ENCODE assay signal across 24 cellular contexts in genomic region chr2:73961274-73961673, GRCh38. TPM values are rescaled to one million over a fixed set of nuclear protein-coding genes. Genes with fewer than 3 reads are reported as not detected.
DNase-seq lines count a peak whose midpoint lies in the region; ATAC-seq and TF ChIP-seq lines count a peak whose summit lies in the region.
"Had no signal": no experiment of that assay in that cellular context is flagged by ENCODE, and none has a peak within 500 bp of the region (broad histone marks: within the 10 kb centered on the region; RNA-seq: fewer than 3 reads in every experiment).

No MANE protein-coding gene starts in this region.

- H3K27me3 ChIP-seq in CD8-positive, alpha-beta T cell (ENCODE audit: insufficient read depth, low read length), result no peaks in the 10 kb centered on the region
- no peaks in the 10 kb centered on the region for H3K27me3 ChIP-seq in testis
- H3K27me3 ChIP-seq: BE2C, BLaER1 had no signal

- POLR2A ChIA-PET in activated CD8-positive, alpha-beta T cell treated with anti-CD3 and anti-CD28 coated beads, Interleukin-2, amount 10 ng/mL, durations not matched to agents 7 days and 5 days (lab: Charles Lee), result no interaction called here
- POLR2A ChIA-PET in activated CD8-positive, alpha-beta T cell treated with anti-CD3 and anti-CD28 coated beads for 36 hours (lab: Charles Lee), result no interaction called here
- POLR2A ChIA-PET in CD8-positive, alpha-beta T cell (lab: Charles Lee), result interaction anchor here (0.7 kb wide), 1 partner anchor 128 kb away, joined by 5 read pairs; no protein-coding TSS in a partner anchor

- no peak overlapping the region for H3K4me3 ChIP-seq in CD8-positive, alpha-beta T cell (ENCODE audit: low read depth, low read length)
- H3K4me3 ChIP-seq in testis, result no peak overlapping the region
- H3K4me3 ChIP-seq: A549, BLaER1, GM12878 had no signal

- H3K27me3 Mint-ChIP-seq in activated CD8-positive, alpha-beta T cell treated with anti-CD3 and anti-CD28 coated beads, Interleukin-2, amount 10 ng/mL, durations not matched to agents 7 days and 5 days (ENCODE audit: low read depth), result no peaks in the 10 kb centered on the region
- no peaks in the 10 kb centered on the region for H3K27me3 Mint-ChIP-seq in activated CD8-positive, alpha-beta T cell treated with anti-CD3 and anti-CD28 coated beads for 36 hours
- H3K27me3 Mint-ChIP-seq in CD8-positive, alpha-beta T cell (ENCODE audit: low read depth), result no peaks in the 10 kb centered on the region
- no peaks in the 10 kb centered on the region for H3K27me3 Mint-ChIP-seq in dendritic cell treated with granulocyte-macrophage colony-stimulating factor and Interleukin-4, amounts not matched to agents 40 ng/mL and 50 ng/mL, for 4 days
- no peaks in the 10 kb centered on the region for H3K27me3 Mint-ChIP-seq in T-helper 17 cell
- H3K27me3 Mint-ChIP-seq: CD4-positive, alpha-beta memory T cell; CD4-positive, CD25-positive, alpha-beta regulatory T cell had no signal

- no peak overlapping the region for H3K27ac ChIP-seq in CD8-positive, alpha-beta T cell (ENCODE audit: low read depth, low read length)
- no peak overlapping the region for H3K27ac ChIP-seq in testis
- H3K27ac ChIP-seq: A549, BLaER1 had no signal

- peaks cover 25% of the 10 kb centered on the region for H3K4me1 Mint-ChIP-seq in activated CD8-positive, alpha-beta T cell treated with anti-CD3 and anti-CD28 coated beads, Interleukin-2, amount 10 ng/mL, durations not matched to agents 7 days and 5 days (ENCODE audit: low read depth)
- H3K4me1 Mint-ChIP-seq in activated CD8-positive, alpha-beta T cell treated with anti-CD3 and anti-CD28 coated beads for 36 hours (ENCODE audit: low read depth), result peaks cover 50% of the 10 kb centered on the region
- H3K4me1 Mint-ChIP-seq in CD8-positive, alpha-beta T cell (ENCODE audit: low read depth), result peaks cover 30% of the 10 kb centered on the region
- peaks cover 55% of the 10 kb centered on the region for H3K4me1 Mint-ChIP-seq in dendritic cell treated with granulocyte-macrophage colony-stimulating factor and Interleukin-4, amounts not matched to agents 40 ng/mL and 50 ng/mL, for 4 days (ENCODE audit: low read depth)
- H3K4me1 Mint-ChIP-seq in T-helper 17 cell, result peaks cover 17% of the 10 kb centered on the region

- CTCF ChIA-PET in activated CD8-positive, alpha-beta T cell treated with anti-CD3 and anti-CD28 coated beads, Interleukin-2, amount 10 ng/mL, durations not matched to agents 7 days and 5 days (lab: Charles Lee), result no interaction called here
- CTCF ChIA-PET in activated CD8-positive, alpha-beta T cell treated with anti-CD3 and anti-CD28 coated beads for 36 hours (lab: Charles Lee), result no interaction called here
- CTCF ChIA-PET in CD8-positive, alpha-beta T cell (lab: Charles Lee), result no interaction called here

- WGBS in testis, 2 donors, result 63 to 75% methylated on average over 4 of the region's 4 CpGs

- H3K4me3 Mint-ChIP-seq in activated CD8-positive, alpha-beta T cell treated with anti-CD3 and anti-CD28 coated beads, Interleukin-2, amount 10 ng/mL, durations not matched to agents 7 days and 5 days, result no peak overlapping the region
- no peak overlapping the region for H3K4me3 Mint-ChIP-seq in activated CD8-positive, alpha-beta T cell treated with anti-CD3 and anti-CD28 coated beads for 36 hours
- no peak overlapping the region for H3K4me3 Mint-ChIP-seq in CD8-positive, alpha-beta T cell
- no peak overlapping the region for H3K4me3 Mint-ChIP-seq in dendritic cell treated with granulocyte-macrophage colony-stimulating factor and Interleukin-4, amounts not matched to agents 40 ng/mL and 50 ng/mL, for 4 days
- no peak overlapping the region for H3K4me3 Mint-ChIP-seq in T-helper 17 cell
- H3K4me3 Mint-ChIP-seq: CD14-positive monocyte; CD4-positive, alpha-beta memory T cell; CD4-positive, CD25-positive, alpha-beta regulatory T cell had no signal

- intact Hi-C loops in activated CD8-positive, alpha-beta T cell treated with anti-CD3 and anti-CD28 coated beads for 36 hours (cut with micrococcal nuclease), result no loop called here
- intact Hi-C loops in CD8-positive, alpha-beta T cell (cut with DNase I, micrococcal nuclease), result no loop called here
- intact Hi-C loops in dendritic cell treated with granulocyte-macrophage colony-stimulating factor and Interleukin-4, amounts not matched to agents 40 ng/mL and 50 ng/mL, for 4 days (cut with micrococcal nuclease), result no loop called here
- intact Hi-C loops in testis (cut with DNase I; ENCODE audit: low total_unique reads), result loop anchor here (10.0 kb wide), 1 partner anchor 144 kb away; no protein-coding TSS in a partner anchor

- ATAC-seq in activated CD8-positive, alpha-beta T cell treated with anti-CD3 and anti-CD28 coated beads, Interleukin-2, amount 10 ng/mL, durations not matched to agents 7 days and 5 days, result no peak
- no peak for ATAC-seq in activated CD8-positive, alpha-beta T cell treated with anti-CD3 and anti-CD28 coated beads for 36 hours
- ATAC-seq in CD8-positive, alpha-beta T cell, result no peak
- no peak for ATAC-seq in T-helper 17 cell
- ATAC-seq: GM12878 had no signal

- peak overlapping the region; percentile 23 for H3K27ac Mint-ChIP-seq in activated CD8-positive, alpha-beta T cell treated with anti-CD3 and anti-CD28 coated beads, Interleukin-2, amount 10 ng/mL, durations not matched to agents 7 days and 5 days
- no peak overlapping the region for H3K27ac Mint-ChIP-seq in activated CD8-positive, alpha-beta T cell treated with anti-CD3 and anti-CD28 coated beads for 36 hours
- H3K27ac Mint-ChIP-seq in CD8-positive, alpha-beta T cell, result peak overlapping the region; percentile 50
- H3K27ac Mint-ChIP-seq in dendritic cell treated with granulocyte-macrophage colony-stimulating factor and Interleukin-4, amounts not matched to agents 40 ng/mL and 50 ng/mL, for 4 days, result peak overlapping the region; percentile 18
- no peak overlapping the region for H3K27ac Mint-ChIP-seq in T-helper 17 cell

- H3K9me3 ChIP-seq in CD8-positive, alpha-beta T cell (ENCODE audit: low read length), result no peaks in the 10 kb centered on the region
- H3K9me3 ChIP-seq in testis (no peaks in the 10 kb centered on the region), T-helper 17 cell (ENCODE audit: control insufficient read depth, low read length, poor library complexity, severe bottlenecking) (no peaks in the 10 kb centered on the region)
- H3K9me3 ChIP-seq: A549, BE2C had no signal

- H3K36me3 Mint-ChIP-seq in activated CD8-positive, alpha-beta T cell treated with anti-CD3 and anti-CD28 coated beads, Interleukin-2, amount 10 ng/mL, durations not matched to agents 7 days and 5 days (ENCODE audit: low read depth), result peaks cover 44% of the 10 kb centered on the region
- H3K36me3 Mint-ChIP-seq in activated CD8-positive, alpha-beta T cell treated with anti-CD3 and anti-CD28 coated beads for 36 hours (ENCODE audit: low read depth), result peaks cover 46% of the 10 kb centered on the region
- H3K36me3 Mint-ChIP-seq in CD8-positive, alpha-beta T cell, result peaks cover 44% of the 10 kb centered on the region
- H3K36me3 Mint-ChIP-seq in dendritic cell treated with granulocyte-macrophage colony-stimulating factor and Interleukin-4, amounts not matched to agents 40 ng/mL and 50 ng/mL, for 4 days (ENCODE audit: low read depth), result peaks cover 74% of the 10 kb centered on the region
- H3K36me3 Mint-ChIP-seq in T-helper 17 cell (ENCODE audit: low read depth), result peaks cover 11% of the 10 kb centered on the region

- peaks cover 7% of the 10 kb centered on the region for H3K4me1 ChIP-seq in CD8-positive, alpha-beta T cell (ENCODE audit: insufficient read depth, low read length)
- H3K4me1 ChIP-seq in testis, result no peaks in the 10 kb centered on the region
- H3K4me1 ChIP-seq: A549, BE2C, BLaER1 had no signal

- no peaks in the 10 kb centered on the region for H3K9me3 Mint-ChIP-seq in activated CD8-positive, alpha-beta T cell treated with anti-CD3 and anti-CD28 coated beads, Interleukin-2, amount 10 ng/mL, durations not matched to agents 7 days and 5 days (ENCODE audit: insufficient read depth)
- peaks cover 10% of the 10 kb centered on the region for H3K9me3 Mint-ChIP-seq in activated CD8-positive, alpha-beta T cell treated with anti-CD3 and anti-CD28 coated beads for 36 hours
- H3K9me3 Mint-ChIP-seq in CD8-positive, alpha-beta T cell, result peaks cover 6% of the 10 kb centered on the region
- H3K9me3 Mint-ChIP-seq in dendritic cell treated with granulocyte-macrophage colony-stimulating factor and Interleukin-4, amounts not matched to agents 40 ng/mL and 50 ng/mL, for 4 days, result peaks cover 10% of the 10 kb centered on the region

- no peak for DNase-seq in activated CD8-positive, alpha-beta T cell treated with anti-CD3 and anti-CD28 coated beads, Interleukin-2, amount 10 ng/mL, durations not matched to agents 7 days and 5 days
- DNase-seq in activated CD8-positive, alpha-beta T cell treated with anti-CD3 and anti-CD28 coated beads for 36 hours, result no peak
- no peak for DNase-seq in CD8-positive, alpha-beta T cell
- DNase-seq in testis (peak; percentile 40), AG08396 (ENCODE audit: low spot score) (no peak), T-helper 17 cell (no peak)
- DNase-seq: BE2C; C1 segment of cervical spinal cord; Caco-2; Calu3; CD4-positive, alpha-beta memory T cell; CD4-positive, CD25-positive, alpha-beta regulatory T cell; DMS 273 treated with DMSO at 0.1 percent for 48 hours; DMS153; DMS53; DMS79; DND-41; EL; GDM1 had no signal

- H3K36me3 ChIP-seq in CD8-positive, alpha-beta T cell (ENCODE audit: insufficient read depth, low read length), result peaks cover 12% of the 10 kb centered on the region
- no peaks in the 10 kb centered on the region for H3K36me3 ChIP-seq in testis (ENCODE audit: low read depth, missing control alignments)
- H3K36me3 ChIP-seq: BE2C had no signal

- no peak for TF ChIP-seq POLR2A in testis (IDR thresholded peaks at IDR 0.05)

- no peak for TF ChIP-seq CTCF in activated CD8-positive, alpha-beta T cell treated with anti-CD3 and anti-CD28 coated beads for 36 hours (IDR thresholded peaks at IDR 0.05)
- no peak for TF ChIP-seq CTCF in CD8-positive, alpha-beta T cell (IDR thresholded peaks at IDR 0.05)
- TF ChIP-seq CTCF in testis (IDR thresholded peaks at IDR 0.05), result no peak

RNA-seq across cellular contexts. Expression of gene TET3, which starts 23.4 kb away (rescaled TPM):
- 10 to 100 TPM; 20.4 to 20.9 TPM for total RNA-seq in activated CD8-positive, alpha-beta T cell treated with anti-CD3 and anti-CD28 coated beads, Interleukin-2, amount 10 ng/mL, durations not matched to agents 7 days and 5 days
- 10 to 100 TPM; 15.5 to 16.4 TPM for total RNA-seq in activated CD8-positive, alpha-beta T cell treated with anti-CD3 and anti-CD28 coated beads for 36 hours
- total RNA-seq in CD8-positive, alpha-beta T cell, result 10 to 100 TPM; 25.4 to 26.2 TPM
- total RNA-seq in testis, result 10 to 100 TPM in 1 of 2 donors, 1 to 10 TPM in 1; 9.7 to 12.2 TPM
- 4.3 TPM for polyA plus RNA-seq in testis (ENCODE audit: insufficient read depth, low read depth, low replicate concordance)
- 10 to 100 TPM; 20.3 to 22.5 TPM for total RNA-seq in T-helper 17 cell

RNA-seq across cellular contexts. Expression of gene DGUOK, which starts 34.6 kb away (rescaled TPM):
- total RNA-seq in activated CD8-positive, alpha-beta T cell treated with anti-CD3 and anti-CD28 coated beads, Interleukin-2, amount 10 ng/mL, durations not matched to agents 7 days and 5 days, result 10 to 100 TPM; 71.5 to 72.1 TPM
- 100 to 1,000 TPM in 1 of 2 experiments, 10 to 100 TPM in 1; 96.4 to 103 TPM for total RNA-seq in activated CD8-positive, alpha-beta T cell treated with anti-CD3 and anti-CD28 coated beads for 36 hours
- total RNA-seq in CD8-positive, alpha-beta T cell, result 10 to 100 TPM; 29.0 to 31.8 TPM
- 10 to 100 TPM; 91.0 to 93.9 TPM for total RNA-seq in testis
- polyA plus RNA-seq in testis (ENCODE audit: insufficient read depth, low read depth, low replicate concordance), result 87.7 TPM
- 10 to 100 TPM; 34.2 to 39.7 TPM for total RNA-seq in T-helper 17 cell

Comparison
In these comparisons a context has a peak if more than half of its experiments do, and no peak if none do; other contexts are left out.
1. H3K27ac Mint-ChIP-seq: peak in activated CD8-positive, alpha-beta T cell treated with anti-CD3 and anti-CD28 coated beads, Interleukin-2, amount 10 ng/mL, durations not matched to agents 7 days and 5 days (single experiment), CD8-positive, alpha-beta T cell (single experiment) and dendritic cell treated with granulocyte-macrophage colony-stimulating factor and Interleukin-4, amounts not matched to agents 40 ng/mL and 50 ng/mL, for 4 days (single experiment); none in activated CD8-positive, alpha-beta T cell treated with anti-CD3 and anti-CD28 coated beads for 36 hours (single experiment) and T-helper 17 cell (single experiment).